8 cellular contexts compared by ENCODE assay signal in the genomic region with DNA sequence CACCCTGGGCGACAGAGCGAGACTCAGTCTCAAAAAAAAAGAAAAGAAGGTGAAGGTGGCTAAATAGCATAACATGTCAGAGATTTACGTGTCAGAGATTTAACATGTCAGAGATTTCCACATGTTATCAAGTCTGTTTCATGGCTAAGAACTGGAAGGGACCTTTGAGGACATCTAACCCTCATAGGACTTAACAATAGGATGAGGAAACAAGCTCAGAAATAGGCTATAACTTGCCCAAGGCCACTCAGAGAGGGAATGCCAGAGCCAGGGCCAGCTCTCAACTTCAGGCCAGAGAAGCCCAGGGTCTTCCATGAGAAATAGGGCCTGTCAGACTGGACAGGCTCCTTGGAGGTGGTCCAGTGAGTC. TPM values are rescaled to one million over a fixed set of nuclear protein-coding genes. Genes with fewer than 3 reads are reported as not detected.
DNase-seq lines count a peak whose midpoint lies in the region; ATAC-seq and TF ChIP-seq lines count a peak whose summit lies in the region.

No MANE protein-coding gene starts in this region.

- ATAC-seq in RWPE2 (ENCODE audit: low read depth) (no peak), HG03280 (IDR thresholded peaks at IDR 0.05; ENCODE audit: unreplicated experiment) (no peak), GM18907 (IDR thresholded peaks at IDR 0.05; ENCODE audit: unreplicated experiment) (no peak)

- H3K4me1 ChIP-seq in RWPE2 (ENCODE audit: insufficient read depth, poor library complexity, severe bottlenecking), result peaks cover 5% of the 10 kb centered on the region

- no peaks in the 10 kb centered on the region for H3K27me3 ChIP-seq in RWPE2 (ENCODE audit: insufficient read depth, poor library complexity, severe bottlenecking)

- no peak for TF ChIP-seq CTCF in RWPE2 (IDR thresholded peaks at IDR 0.05; ENCODE audit: poor library complexity, severe bottlenecking)
- no peak for TF ChIP-seq CTCF in foreskin fibroblast (IDR thresholded peaks at IDR 0.05; ENCODE audit: low read depth, low read length)

- no peaks in the 10 kb centered on the region for H3K9me3 ChIP-seq in RWPE2 (ENCODE audit: severe bottlenecking)

- H3K27ac ChIP-seq in RWPE2 (ENCODE audit: poor library complexity, severe bottlenecking), result peak overlapping the region; percentile 25

- DNase-seq in SIG-M5 treated with dmso at 0.1 percent for 504 hours (lab: John Stamatoyannopoulos, UW; ENCODE audit: unreplicated experiment) (peak; percentile 14), SIG-M5 (lab: John Stamatoyannopoulos, UW) (no peak), RWPE2 (ENCODE audit: low spot score) (no peak), foreskin fibroblast (no peak), renal cortical epithelial cell (ENCODE audit: low read depth) (peak; percentile 30), NCI-H187 (lab: John Stamatoyannopoulos, UW) (no peak)

- H3K36me3 ChIP-seq in RWPE2 (ENCODE audit: low read depth), result no peaks in the 10 kb centered on the region

- peak overlapping the region; percentile 28 for H3K4me3 ChIP-seq in RWPE2 (ENCODE audit: severe bottlenecking)
- H3K4me3 ChIP-seq in foreskin fibroblast (ENCODE audit: low read depth in 1 of 2, low read length in 2 of 2), result peak overlapping the region; percentile 56 to 72

RNA-seq across cellular contexts. Expression of a gene that starts 26.8 kb away (rescaled TPM):
- total RNA-seq in renal cortical epithelial cell, result 6.4 and 22.1 TPM in 2 replicates

RNA-seq across cellular contexts. Expression of a gene that starts 51.7 kb away (rescaled TPM):
- 58.0 and 108 TPM in 2 replicates for total RNA-seq in renal cortical epithelial cell

RNA-seq across cellular contexts. Expression of a gene that starts 51.9 kb away (rescaled TPM):
- total RNA-seq in renal cortical epithelial cell, result 2.7 and 2.8 TPM in 2 replicates

Comparison
In these comparisons a context has a peak if more than half of its experiments do, and no peak if none do; other contexts are left out.
1. DNase-seq: peak in SIG-M5 treated with dmso at 0.1 percent for 504 hours (single experiment) and renal cortical epithelial cell (single experiment); none in SIG-M5 (single experiment), RWPE2 (single experiment), foreskin fibroblast (0 of 2) and NCI-H187 (0 of 2).